ENCODE assay signal across 17 cellular contexts in genomic region chr19:10685210-10685609, GRCh38. TPM values are rescaled to one million over a fixed set of nuclear protein-coding genes. Genes with fewer than 3 reads are reported as not detected.
DNase-seq lines count a peak whose midpoint lies in the region; ATAC-seq, FAIRE-seq and TF ChIP-seq lines count a peak whose summit lies in the region.
"Had no signal": no experiment of that assay in that cellular context is flagged by ENCODE, and none has a peak within 500 bp of the region (broad histone marks: within the 10 kb centered on the region; RNA-seq: fewer than 3 reads in every experiment).

No MANE protein-coding gene starts in this region.

- over 99% methylated on average over 5 of the region's 5 CpGs for WGBS in GM12878 (ENCODE audit: insufficient coverage, insufficient replicate concordance, low lambda C conversion rate, missing lambda C conversion rate)

- RAD21 ChIA-PET in GM12878 (lab: Charles Lee; ENCODE audit: unreplicated experiment): no interaction called here

- no peak for FAIRE-seq in GM12878 (lab: Jason Lieb, UNC)
- FAIRE-seq: A204.1 had no signal

- H3K27ac Mint-ChIP-seq in naive thymus-derived CD4-positive, alpha-beta T cell: peak overlapping the region in 1 of 9 donors; percentile 45
- H3K27ac Mint-ChIP-seq: GM23338 had no signal

- H3K27ac ChIP-seq in cardiac muscle cell (peak overlapping the region; percentile 7), GM12878 (ENCODE audit: control insufficient read depth, insufficient read depth) (no peak overlapping the region)
- H3K27ac ChIP-seq in naive thymus-derived CD4-positive, alpha-beta T cell (ENCODE audit: low read depth, low read length): no peak overlapping the region
- H3K27ac ChIP-seq: C4-2B had no signal

- H3K4me1 Mint-ChIP-seq in naive thymus-derived CD4-positive, alpha-beta T cell: no peaks in the 10 kb centered on the region
- H3K4me1 Mint-ChIP-seq: GM23338 had no signal

- no peak for TF ChIP-seq POLR2A in GM12878 (IDR thresholded peaks at IDR 0.05; ENCODE audit: low read depth, low read length)

- SMC1A ChIA-PET in GM12878 (lab: Charles Lee; ENCODE audit: uncharacterized antibody, unreplicated experiment): no interaction called here

- H3K36me3 ChIP-seq in cardiac muscle cell: peaks cover 93% of the 10 kb centered on the region
- H3K36me3 ChIP-seq in GM12878 (ENCODE audit: control insufficient read depth in 2 of 2, insufficient read depth in 2 of 2, low read length in 1 of 2): peaks cover 59 to 79% of the 10 kb centered on the region in 2 experiments
- peaks cover 36 to 97% (median 36%) of the 10 kb centered on the region in 3 experiments for H3K36me3 ChIP-seq in naive thymus-derived CD4-positive, alpha-beta T cell (ENCODE audit: control insufficient read depth in 2 of 3, insufficient read depth in 3 of 3, low read length in 3 of 3)

- H3K4me1 ChIP-seq in cardiac muscle cell (ENCODE audit: low read depth): no peaks in the 10 kb centered on the region
- H3K4me1 ChIP-seq in GM12878 (ENCODE audit: control insufficient read depth, insufficient read depth, low read length): no peaks in the 10 kb centered on the region
- H3K4me1 ChIP-seq in naive thymus-derived CD4-positive, alpha-beta T cell (ENCODE audit: control insufficient read depth in 2 of 2, insufficient read depth in 2 of 2, low read length in 2 of 2): no peaks in the 10 kb centered on the region

- H3K4me3 ChIP-seq in cardiac muscle cell: no peak overlapping the region
- H3K4me3 ChIP-seq in GM12878: no peak overlapping the region
- H3K4me3 ChIP-seq in naive thymus-derived CD4-positive, alpha-beta T cell (ENCODE audit: low read length): no peak overlapping the region
- H3K4me3 ChIP-seq: GM23338 had no signal

- no peak for TF ChIP-seq RAD21 in GM12878 (IDR thresholded peaks at IDR 0.05; ENCODE audit: insufficient read depth, low read depth, low read length)

- no peak overlapping the region for H3K4me2 ChIP-seq in GM12878 (ENCODE audit: control insufficient read depth, insufficient read depth)
- H3K4me2 ChIP-seq: GM23338 had no signal

- H3K27me3 Mint-ChIP-seq in naive thymus-derived CD4-positive, alpha-beta T cell: no peaks in the 10 kb centered on the region

- no peak for ATAC-seq in left cardiac atrium
- ATAC-seq in GM12878: no peak
- ATAC-seq in naive thymus-derived CD4-positive, alpha-beta T cell: no peak
- ATAC-seq: GM23338 had no signal

- no peak overlapping the region for H3K4me3 Mint-ChIP-seq in naive thymus-derived CD4-positive, alpha-beta T cell
- H3K4me3 Mint-ChIP-seq: GM23338 had no signal

- H3K27me3 ChIP-seq in cardiac muscle cell (no peaks in the 10 kb centered on the region), GM12878 (replicated peaks in 1 of 2; ENCODE audit: control insufficient read depth in 2 of 2, insufficient read depth in 2 of 2, low read length in 1 of 2) (no peaks in the 10 kb centered on the region)
- H3K27me3 ChIP-seq in naive thymus-derived CD4-positive, alpha-beta T cell (ENCODE audit: control insufficient read depth in 2 of 2, insufficient read depth in 2 of 2, low read length in 2 of 2): no peaks in the 10 kb centered on the region

- no peak overlapping the region for H2AFZ ChIP-seq in GM12878 (ENCODE audit: control insufficient read depth, low read depth, low read length)
- H2AFZ ChIP-seq: GM23338 had no signal

- peaks cover 5 to 32% (median 11%) of the 10 kb centered on the region in 5 donors for H3K36me3 Mint-ChIP-seq in naive thymus-derived CD4-positive, alpha-beta T cell

- intact Hi-C loops in left cardiac atrium (cut with DNase I): no loop called here
- intact Hi-C loops in GM12878 (cut with micrococcal nuclease; ENCODE audit: unreplicated experiment): no loop called here
- intact Hi-C loops in naive thymus-derived CD4-positive, alpha-beta T cell (cut with micrococcal nuclease): no loop called here

- no peak for DNase-seq in cardiac muscle cell (ENCODE audit: low read depth in 1 of 2, low spot score in 1 of 2)
- no peak for DNase-seq in left cardiac atrium
- no peak for DNase-seq in GM12878 (ENCODE audit: low read depth, low spot score)
- peak in 31 of 51 donors; percentile 1 to 64 (median 24) for DNase-seq in hypothalamus (lab: John Stamatoyannopoulos, UW)
- peak; percentile 29 for DNase-seq in putamen (ENCODE audit: low spot score)
- no peak for DNase-seq in stimulated activated CD4-positive, alpha-beta T cell treated with anti-CD3 and anti-CD28 coated beads, Interleukin-2, amount 100 ng/mL, for 48 hours
- DNase-seq in epidermal melanocyte (ENCODE audit: insufficient read length, low spot score): no peak
- no peak for DNase-seq in naive thymus-derived CD4-positive, alpha-beta T cell
- DNase-seq: DMS153, KBM-7, NCI-H1436, NCI-H2029, NCI-H2171, NCI-H69 had no signal

- no peak for TF ChIP-seq EP300 in GM12878 (IDR thresholded peaks at IDR 0.05; ENCODE audit: borderline replicate concordance in 1 of 2, control insufficient read depth in 1 of 2, low read depth in 2 of 2, low read length in 2 of 2)

- CTCF ChIA-PET in GM12878 (lab: Yijun Ruan, JAX): interaction anchor here (1.2 kb wide), 1 partner anchor 104 kb away, joined by 3 read pairs; no protein-coding TSS in a partner anchor
- CTCF ChIA-PET in naive thymus-derived CD4-positive, alpha-beta T cell (lab: Charles Lee): no interaction called here

- peaks cover 2% of the 10 kb centered on the region; the same call in 1 of the 2 replicates for H4K20me1 ChIP-seq in GM12878 (ENCODE audit: control insufficient read depth, insufficient read depth)

- BruUV-seq in GM12878 (replicated peaks; lab: Mats Ljungman, UMichigan): TSS peak; percentile 46

- no peak for TF ChIP-seq CTCF in cardiac muscle cell (IDR thresholded peaks at IDR 0.05; ENCODE audit: low read depth, low read length)
- no peak for TF ChIP-seq CTCF in GM12878 (IDR thresholded peaks at IDR 0.05 in 2 of 3, conservative IDR thresholded peaks at IDR 0.05 in 1 of 3; ENCODE audit: control insufficient read depth in 2 of 3, extremely low read depth in 1 of 3, insufficient read depth in 1 of 3, low read depth in 3 of 3, low read length in 3 of 3)

- in situ Hi-C loops in GM12878 (cut with MboI): no loop called here

- H3K9ac ChIP-seq in GM12878 (ENCODE audit: control insufficient read depth, insufficient read depth, low read length): no peak overlapping the region

- no peaks in the 10 kb centered on the region for H3K79me2 ChIP-seq in GM12878 (ENCODE audit: control insufficient read depth, insufficient read depth, low read length)

- no peaks in the 10 kb centered on the region for H3K9me3 Mint-ChIP-seq in naive thymus-derived CD4-positive, alpha-beta T cell

- H3K9me3 ChIP-seq in cardiac muscle cell (ENCODE audit: low read depth) (no peaks in the 10 kb centered on the region), GM12878 (replicated peaks; ENCODE audit: control insufficient read depth, insufficient read depth, low read length) (no peaks in the 10 kb centered on the region)
- no peaks in the 10 kb centered on the region for H3K9me3 ChIP-seq in naive thymus-derived CD4-positive, alpha-beta T cell (ENCODE audit: control insufficient read depth in 2 of 3, low read length in 3 of 3)

- POLR2A ChIA-PET in GM12878 (lab: Charles Lee): no interaction called here
- POLR2A ChIA-PET in naive thymus-derived CD4-positive, alpha-beta T cell (lab: Charles Lee): interaction anchor here (0.8 kb wide), 1 partner anchor 10 kb away, joined by 3 read pairs; no protein-coding TSS in a partner anchor

RNA-seq across cellular contexts. Expression of gene QTRT1, which starts 16.0 kb away (rescaled TPM):
- total RNA-seq in cardiac muscle cell (30.6 and 35.0 TPM in 2 replicates), left cardiac atrium (10 to 100 TPM; 24.7 to 28.2 TPM), GM12878 (2014; rRNA removed) (40.7 and 44.3 TPM in 2 replicates), GM12878 (2014; rRNA removed; fragmentation: Illumina TruSeq; extraction: Trizol) (18.1 and 19.9 TPM in 2 replicates), GM12878 (2021) (55.0 and 59.3 TPM in 2 replicates)
- polyA plus RNA-seq in cardiac muscle cell (70.8 and 84.1 TPM in 2 replicates), GM12878 (2011; rRNA removed) (10.7 and 33.9 TPM in 2 replicates), GM12878 (2014; fragmentation: Illumina TruSeq; extraction: Trizol) (4.0 and 14.2 TPM in 2 replicates), GM12878 (2014; fragmentation: Nextera tagmentation; extraction: Ambion mirVana) (1 to 10 TPM in 1 of 2 experiments, under 1 TPM in 1; 0.89 to 8.6 TPM), GM12878 (2014; rRNA removed) (66.0 and 71.2 TPM in 2 replicates), GM12878 (2016; fragmentation: Nextera tagmentation; extraction: Ambion mirVana) (10 to 100 TPM; 73.7 to 78.9 TPM)
- total RNA-seq in GM12878 (2013; cell fraction: nucleolus; rRNA removed): 39.8 and 40.8 TPM in 2 replicates
- polyA plus RNA-seq in GM12878 (2011; ENCODE audit: low read depth): 33.3 TPM
- 41.3 and 62.3 TPM in 2 replicates for polyA plus RNA-seq in GM12878 (2011; cell fraction: cytosol; rRNA removed)
- polyA plus RNA-seq in GM12878 (2011; cell fraction: nucleus; rRNA removed): 244 and 250 TPM in 2 replicates
- polyA plus RNA-seq in GM12878 (2012): 42.4 and 48.1 TPM in 2 replicates
- polyA minus RNA-seq in GM12878 (2011; rRNA and poly(A)+ RNA removed): 13.8 and 18.9 TPM in 2 replicates
- polyA minus RNA-seq in GM12878 (2011; cell fraction: cytosol; rRNA and poly(A)+ RNA removed): 10.2 and 10.4 TPM in 2 replicates
- 20.6 and 23.8 TPM in 2 replicates for polyA minus RNA-seq in GM12878 (2011; cell fraction: nucleus; rRNA and poly(A)+ RNA removed)
- total RNA-seq in naive thymus-derived CD4-positive, alpha-beta T cell: 10 to 100 TPM; 36.1 to 63.4 (median 54.9) TPM
- polyA plus RNA-seq in naive thymus-derived CD4-positive, alpha-beta T cell: 10 to 100 TPM; 38.0 to 41.8 TPM

RNA-seq across cellular contexts. Expression of gene ILF3, which starts 31.1 kb away (rescaled TPM):
- 180 and 224 TPM in 2 replicates for total RNA-seq in cardiac muscle cell
- 181 and 191 TPM in 2 replicates for polyA plus RNA-seq in cardiac muscle cell
- 100 to 1,000 TPM; 108 to 144 TPM for total RNA-seq in left cardiac atrium
- total RNA-seq in GM12878 (2013; cell fraction: nucleolus; rRNA removed): 214 and 243 TPM in 2 replicates
- total RNA-seq in GM12878 (2014; rRNA removed): 100 and 112 TPM in 2 replicates
- total RNA-seq in GM12878 (2014; rRNA removed; fragmentation: Illumina TruSeq; extraction: Trizol): 109 and 112 TPM in 2 replicates
- 354 and 383 TPM in 2 replicates for total RNA-seq in GM12878 (2021)
- polyA plus RNA-seq in GM12878 (2011; ENCODE audit: low read depth): 91.1 TPM
- polyA plus RNA-seq in GM12878 (2011; rRNA removed): 106 and 178 TPM in 2 replicates
- polyA plus RNA-seq in GM12878 (2011; cell fraction: cytosol; rRNA removed): 116 and 136 TPM in 2 replicates
- polyA plus RNA-seq in GM12878 (2011; cell fraction: nucleus; rRNA removed): 323 and 436 TPM in 2 replicates
- 139 and 213 TPM in 2 replicates for polyA plus RNA-seq in GM12878 (2012)
- polyA plus RNA-seq in GM12878 (2014; fragmentation: Illumina TruSeq; extraction: Trizol): 180 and 253 TPM in 2 replicates
- 10 to 100 TPM; 28.1 to 38.1 TPM for polyA plus RNA-seq in GM12878 (2014; fragmentation: Nextera tagmentation; extraction: Ambion mirVana)
- polyA plus RNA-seq in GM12878 (2014; rRNA removed): 175 and 191 TPM in 2 replicates
- polyA plus RNA-seq in GM12878 (2016; fragmentation: Nextera tagmentation; extraction: Ambion mirVana): 100 to 1,000 TPM; 205 TPM
- 111 and 131 TPM in 2 replicates for polyA minus RNA-seq in GM12878 (2011; rRNA and poly(A)+ RNA removed)
- 59.6 and 68.8 TPM in 2 replicates for polyA minus RNA-seq in GM12878 (2011; cell fraction: cytosol; rRNA and poly(A)+ RNA removed)
- 70.6 and 125 TPM in 2 replicates for polyA minus RNA-seq in GM12878 (2011; cell fraction: nucleus; rRNA and poly(A)+ RNA removed)
- 100 to 1,000 TPM; 346 to 515 (median 368) TPM for total RNA-seq in naive thymus-derived CD4-positive, alpha-beta T cell
- 10 to 100 TPM; 91.0 to 99.9 TPM for polyA plus RNA-seq in naive thymus-derived CD4-positive, alpha-beta T cell

RNA-seq across cellular contexts. Expression of gene DNM2, which starts 32.7 kb away (rescaled TPM):
- total RNA-seq in cardiac muscle cell (122 and 124 TPM in 2 replicates), left cardiac atrium (100 to 1,000 TPM; 125 to 186 TPM), GM12878 (2014; rRNA removed) (56.8 and 68.7 TPM in 2 replicates), GM12878 (2014; rRNA removed; fragmentation: Illumina TruSeq; extraction: Trizol) (53.0 and 58.9 TPM in 2 replicates), GM12878 (2021) (128 and 146 TPM in 2 replicates)
- polyA plus RNA-seq in cardiac muscle cell (132 and 146 TPM in 2 replicates), GM12878 (2011; rRNA removed) (22.8 and 47.4 TPM in 2 replicates), GM12878 (2014; fragmentation: Illumina TruSeq; extraction: Trizol) (54.5 and 69.2 TPM in 2 replicates), GM12878 (2014; fragmentation: Nextera tagmentation; extraction: Ambion mirVana) (1 to 10 TPM; 1.2 to 3.4 TPM), GM12878 (2014; rRNA removed) (93.1 and 113 TPM in 2 replicates), GM12878 (2016; fragmentation: Nextera tagmentation; extraction: Ambion mirVana) (100 to 1,000 TPM in 1 of 2 experiments, 10 to 100 TPM in 1; 98.3 to 100 TPM)
- total RNA-seq in GM12878 (2013; cell fraction: nucleolus; rRNA removed): 284 and 297 TPM in 2 replicates
- 38.6 TPM for polyA plus RNA-seq in GM12878 (2011; ENCODE audit: low read depth)
- 40.7 and 47.0 TPM in 2 replicates for polyA plus RNA-seq in GM12878 (2011; cell fraction: cytosol; rRNA removed)
- 133 and 175 TPM in 2 replicates for polyA plus RNA-seq in GM12878 (2011; cell fraction: nucleus; rRNA removed)
- polyA plus RNA-seq in GM12878 (2012): 82.2 and 92.4 TPM in 2 replicates
- 102 and 114 TPM in 2 replicates for polyA minus RNA-seq in GM12878 (2011; rRNA and poly(A)+ RNA removed)
- 44.5 and 54.7 TPM in 2 replicates for polyA minus RNA-seq in GM12878 (2011; cell fraction: cytosol; rRNA and poly(A)+ RNA removed)
- 103 and 181 TPM in 2 replicates for polyA minus RNA-seq in GM12878 (2011; cell fraction: nucleus; rRNA and poly(A)+ RNA removed)
- total RNA-seq in naive thymus-derived CD4-positive, alpha-beta T cell: 100 to 1,000 TPM; 238 to 340 (median 269) TPM
- 100 to 1,000 TPM in 1 of 2 donors, 10 to 100 TPM in 1; 49.1 to 111 TPM for polyA plus RNA-seq in naive thymus-derived CD4-positive, alpha-beta T cell

RNA-seq across cellular contexts. Expression of gene SLC44A2, which starts 59.9 kb away (rescaled TPM):
- total RNA-seq in cardiac muscle cell (78.8 and 109 TPM in 2 replicates), left cardiac atrium (10 to 100 TPM; 83.9 to 97.3 TPM), GM12878 (2014; rRNA removed) (18.0 TPM in 2 replicates), GM12878 (2014; rRNA removed; fragmentation: Illumina TruSeq; extraction: Trizol) (9.8 and 11.0 TPM in 2 replicates), GM12878 (2021) (45.3 and 48.4 TPM in 2 replicates)
- polyA plus RNA-seq in cardiac muscle cell (108 and 162 TPM in 2 replicates), GM12878 (2011; rRNA removed) (32.3 and 51.3 TPM in 2 replicates), GM12878 (2014; fragmentation: Illumina TruSeq; extraction: Trizol) (41.9 and 45.0 TPM in 2 replicates), GM12878 (2014; fragmentation: Nextera tagmentation; extraction: Ambion mirVana) (1 to 10 TPM; 3.0 to 3.3 TPM), GM12878 (2014; rRNA removed) (31.6 and 33.0 TPM in 2 replicates), GM12878 (2016; fragmentation: Nextera tagmentation; extraction: Ambion mirVana) (10 to 100 TPM; 26.7 to 26.9 TPM)
- total RNA-seq in GM12878 (2013; cell fraction: nucleolus; rRNA removed): 44.5 and 46.6 TPM in 2 replicates
- polyA plus RNA-seq in GM12878 (2011; ENCODE audit: low read depth): 35.0 TPM
- polyA plus RNA-seq in GM12878 (2011; cell fraction: cytosol; rRNA removed): 58.8 and 71.6 TPM in 2 replicates
- 95.0 and 120 TPM in 2 replicates for polyA plus RNA-seq in GM12878 (2011; cell fraction: nucleus; rRNA removed)
- polyA plus RNA-seq in GM12878 (2012): 53.3 and 76.7 TPM in 2 replicates
- polyA minus RNA-seq in GM12878 (2011; rRNA and poly(A)+ RNA removed): 53.9 and 67.1 TPM in 2 replicates
- 24.6 and 26.8 TPM in 2 replicates for polyA minus RNA-seq in GM12878 (2011; cell fraction: cytosol; rRNA and poly(A)+ RNA removed)
- polyA minus RNA-seq in GM12878 (2011; cell fraction: nucleus; rRNA and poly(A)+ RNA removed): 22.5 and 27.9 TPM in 2 replicates
- 100 to 1,000 TPM; 148 to 272 (median 194) TPM for total RNA-seq in naive thymus-derived CD4-positive, alpha-beta T cell
- 100 to 1,000 TPM; 216 to 375 TPM for polyA plus RNA-seq in naive thymus-derived CD4-positive, alpha-beta T cell

Comparison
In these comparisons a context has a peak if more than half of its experiments do, and no peak if none do; other contexts are left out.
1. DNase-seq: peak in hypothalamus (31 of 51) and putamen (single experiment); none in cardiac muscle cell (0 of 2), left cardiac atrium (single experiment), GM12878 (single experiment), stimulated activated CD4-positive, alpha-beta T cell treated with anti-CD3 and anti-CD28 coated beads, Interleukin-2, amount 100 ng/mL, for 48 hours (0 of 2), epidermal melanocyte (single experiment) and naive thymus-derived CD4-positive, alpha-beta T cell (0 of 9).